Comparison of ENCODE assay signal across 16 cellular contexts in the genomic region with DNA sequence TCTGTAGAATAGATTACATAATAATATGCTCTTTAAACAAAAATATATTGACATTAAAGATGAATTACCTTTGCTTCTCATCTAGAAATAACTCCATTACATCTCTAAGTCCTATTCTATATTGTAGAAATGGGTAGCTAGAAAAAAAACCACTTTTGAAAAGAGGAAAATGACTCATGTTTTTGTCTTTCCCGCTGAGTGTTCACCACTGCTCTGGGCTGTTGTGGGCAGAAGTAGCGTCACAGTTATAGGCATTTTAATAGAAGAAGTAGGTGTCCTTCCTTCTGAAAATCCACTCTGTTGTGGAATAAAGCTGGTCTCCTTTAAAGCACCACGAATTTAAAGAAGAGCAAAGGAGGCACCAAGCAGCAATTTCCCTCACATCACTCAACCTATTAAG.
A peak's percentile ranks its signal among the peaks of the same experiment; 100 is the strongest.
DNase-seq lines count a peak whose midpoint lies in the region; ATAC-seq and TF ChIP-seq lines count a peak whose summit lies in the region.
"Had no signal": no experiment of that assay in that cellular context is flagged by ENCODE, and none has a peak within 500 bp of the region (broad histone marks: within the 10 kb centered on the region; RNA-seq: fewer than 3 reads in every experiment).

No MANE protein-coding gene starts in this region.

- H3K4me1 ChIP-seq in lower lobe of right lung, result no peaks in the 10 kb centered on the region
- H3K4me1 ChIP-seq: BLaER1 had no signal

- H3K27ac ChIP-seq in lower lobe of right lung, result no peak overlapping the region
- H3K27ac ChIP-seq: BLaER1 had no signal

- peak; percentile 71 for DNase-seq in Daoy (ENCODE audit: low read depth)
- DNase-seq in GDM1 (lab: John Stamatoyannopoulos, UW), result peak; percentile 4
- DNase-seq in NB4 (ENCODE audit: low read depth), result peak; percentile 49
- peak; percentile 11 for DNase-seq in astrocyte of the hippocampus (ENCODE audit: low read depth, low spot score)
- no peak for DNase-seq in lower lobe of right lung
- no peak for DNase-seq in mesothelial cell of epicardium (ENCODE audit: low spot score in 2 of 2, unreplicated experiment in 2 of 2)
- no peak for DNase-seq in AG20443 (ENCODE audit: low spot score)
- DNase-seq: DMS 273 treated with DMSO at 0.1 percent for 48 hours, NCI-H1092, NCI-H2107, NCI-H345, NCI-H526 treated with DMSO at 0.1 percent for 48 hours, SHP77 treated with DMSO at 0.1 percent for 48 hours had no signal

- H3K9me3 ChIP-seq in lower lobe of right lung, result no peaks in the 10 kb centered on the region
- H3K9me3 ChIP-seq: BLaER1, HAP-1 had no signal

- no peaks in the 10 kb centered on the region for H3K36me3 ChIP-seq in lower lobe of right lung
- H3K36me3 ChIP-seq: BLaER1, HAP-1 had no signal

- H3K27me3 Mint-ChIP-seq in mesothelial cell of epicardium (ENCODE audit: low read depth), result peaks cover 14% of the 10 kb centered on the region

- peaks cover 4% of the 10 kb centered on the region for H3K9me3 Mint-ChIP-seq in mesothelial cell of epicardium

- TF ChIP-seq POLR2A in NB4 (IDR thresholded peaks at IDR 0.05; ENCODE audit: extremely low read depth, insufficient read length), result no peak

- intact Hi-C loops in lower lobe of right lung (cut with DNase I), result no loop called here

- no peak for TF ChIP-seq CTCF in NB4 (IDR thresholded peaks at IDR 0.05; ENCODE audit: low read depth, low read length)
- TF ChIP-seq CTCF in lower lobe of right lung (IDR thresholded peaks at IDR 0.05), result no peak
- TF ChIP-seq CTCF in mesothelial cell of epicardium (IDR thresholded peaks at IDR 0.05; ENCODE audit: unreplicated experiment), result no peak

- peaks cover 11% of the 10 kb centered on the region for H3K4me1 Mint-ChIP-seq in mesothelial cell of epicardium

- peaks cover 9% of the 10 kb centered on the region for H3K27me3 ChIP-seq in lower lobe of right lung (ENCODE audit: low read depth)
- H3K27me3 ChIP-seq: BLaER1 had no signal

- no peak for ATAC-seq in lower lobe of right lung
- ATAC-seq: Panc1 had no signal

- H3K36me3 Mint-ChIP-seq in mesothelial cell of epicardium, result no peaks in the 10 kb centered on the region

- no peak overlapping the region for H3K27ac Mint-ChIP-seq in mesothelial cell of epicardium

- no peak overlapping the region for H3K4me3 Mint-ChIP-seq in mesothelial cell of epicardium

- H3K4me3 ChIP-seq in NB4 (ENCODE audit: low read depth, low read length), result no peak overlapping the region
- no peak overlapping the region for H3K4me3 ChIP-seq in lower lobe of right lung
- H3K4me3 ChIP-seq: BLaER1, HAP-1 had no signal

Comparison
In these comparisons a context has a peak if more than half of its experiments do, and no peak if none do; other contexts are left out.
1. DNase-seq: peak in Daoy (single experiment), GDM1 (single experiment), NB4 (single experiment) and astrocyte of the hippocampus (single experiment); none in lower lobe of right lung (single experiment), mesothelial cell of epicardium (0 of 2) and AG20443 (single experiment).